ENCODE assay signal across 22 cellular contexts in genomic region chr20:61134286-61135035, GRCh38.
"Had no signal": no experiment of that assay in that cellular context is flagged by ENCODE, and none has a peak within 500 bp of the region (broad histone marks: within the 10 kb centered on the region; RNA-seq: fewer than 3 reads in every experiment).

No MANE protein-coding gene starts in this region.

- H3K4me3 ChIP-seq: breast epithelium had no signal

- H3K9me3 ChIP-seq: breast epithelium had no signal

- DNase-seq: activated CD4-positive, alpha-beta T cell treated with anti-CD3 and anti-CD28 coated beads for 48 hours; activated CD4-positive, alpha-beta T cell treated with anti-CD3 and anti-CD28 coated beads, Interleukin-2, amount 50 U/mL, for 48 hours; activated CD4-positive, CD25-positive, alpha-beta regulatory T cell treated with anti-CD3 and anti-CD28 coated beads, Interleukin-2, amount 50 U/mL, for 72 hours; activated CD8-positive, alpha-beta memory T cell treated with anti-CD3 and anti-CD28 coated beads, Interleukin-2, amount 10 ng/mL, durations not matched to agents 7 days and 5 days; activated effector memory CD4-positive, alpha-beta T cell treated with Interleukin-2 at 50 U/mL for 16 hours; activated naive CD4-positive, alpha-beta T cell; activated T-cell treated with anti-CD3 and anti-CD28 coated beads, Interleukin-2, amount 50 U/mL, for 24 hours; aorta; central memory CD4-positive, alpha-beta T cell; Karpas-422; NCI-H1048; NCI-H146; NCI-H187 treated with DMSO at 0.1 percent for 48 hours; NCI-H2171 treated with DMSO at 0.1 percent for 48 hours; NCI-H510A treated with DMSO at 0.1 percent for 48 hours; NCI-H69; PC-3; SHP77 treated with DMSO at 0.1 percent for 48 hours; T-helper 17 cell; T-helper 9 cell had no signal

- H3K4me1 ChIP-seq: breast epithelium had no signal

- ATAC-seq: activated CD8-positive, alpha-beta memory T cell treated with anti-CD3 and anti-CD28 coated beads, Interleukin-2, amount 10 ng/mL, durations not matched to agents 7 days and 5 days; PC-3; T-helper 17 cell; WTC11 had no signal

- H3K27ac ChIP-seq: breast epithelium had no signal

- H3K36me3 ChIP-seq: breast epithelium had no signal
